Comparison of ENCODE assay signal across 9 cellular contexts in the genomic region with DNA sequence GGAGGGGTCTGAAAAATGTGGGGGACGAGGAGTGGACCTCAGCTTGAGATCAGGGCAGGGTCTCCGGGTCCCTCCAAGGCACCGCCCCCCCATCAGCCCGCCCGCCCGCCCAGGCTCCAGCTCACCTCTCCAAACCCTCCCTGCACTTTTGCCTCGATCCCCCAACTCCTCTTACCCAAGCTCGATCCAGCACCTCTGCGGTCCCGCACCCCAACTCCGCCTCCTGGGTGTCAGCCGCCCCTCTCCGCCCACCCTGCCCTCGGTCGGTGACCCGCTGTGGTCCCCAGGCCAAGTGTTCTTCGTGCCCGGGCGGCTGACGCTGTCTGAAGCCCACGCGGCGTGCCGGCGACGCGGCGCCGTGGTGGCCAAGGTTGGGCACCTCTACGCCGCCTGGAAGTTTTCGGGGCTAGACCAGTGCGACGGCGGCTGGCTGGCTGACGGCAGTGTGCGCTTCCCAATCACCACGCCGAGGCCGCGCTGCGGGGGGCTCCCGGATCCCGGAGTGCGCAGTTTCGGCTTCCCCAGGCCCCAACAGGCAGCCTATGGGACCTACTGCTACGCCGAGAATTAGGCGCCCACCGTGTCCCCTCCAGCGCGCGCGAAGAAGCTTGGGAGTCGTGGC. TPM values are rescaled to one million over a fixed set of nuclear protein-coding genes. Genes with fewer than 3 reads are reported as not detected.
DNase-seq lines count a peak whose midpoint lies in the region; ATAC-seq and TF ChIP-seq lines count a peak whose summit lies in the region.
"Had no signal": no experiment of that assay in that cellular context is flagged by ENCODE, and none has a peak within 500 bp of the region (broad histone marks: within the 10 kb centered on the region; RNA-seq: fewer than 3 reads in every experiment).

No MANE protein-coding gene starts in this region.

- no peak for DNase-seq in Jurkat, Clone E6-1 (ENCODE audit: low read depth, low spot score)
- DNase-seq in neural progenitor cell (ENCODE audit: low spot score) (peak; percentile 34), retina (no peak), NCI-H128 (lab: John Stamatoyannopoulos, UW; ENCODE audit: unreplicated experiment) (no peak), NCI-H2171 (lab: John Stamatoyannopoulos, UW) (no peak)

- no peaks in the 10 kb centered on the region for H3K9me3 ChIP-seq in BLaER1 treated with 17β-estradiol and CSF1 and Interleukin-3, amounts not matched to agents 10 nM and 100 nM (replicated peaks in 1 of 11)
- H3K9me3 ChIP-seq in esophagus (ENCODE audit: control insufficient read depth in 2 of 2, insufficient read depth in 1 of 2, low read depth in 1 of 2, low read length in 1 of 2) (no peaks in the 10 kb centered on the region), neural progenitor cell (ENCODE audit: low read depth) (no peaks in the 10 kb centered on the region)

- H3K27ac Mint-ChIP-seq in neural progenitor cell, result no peak overlapping the region

- peaks cover 40% of the 10 kb centered on the region for H3K27me3 Mint-ChIP-seq in neural progenitor cell (ENCODE audit: insufficient read depth, low read depth)

- peak overlapping the region; percentile 30 for H3K4me3 Mint-ChIP-seq in neural progenitor cell

- TF ChIP-seq CTCF in neural progenitor cell (IDR thresholded peaks at IDR 0.05), result no peak

- WGBS in esophagus, 2 donors, result 2 to 3% methylated on average over 51 to 55 of the region's 55 CpGs

- no peak overlapping the region for H3K27ac ChIP-seq in BLaER1 treated with 17β-estradiol and CSF1 and Interleukin-3, amounts not matched to agents 10 nM and 100 nM
- H3K27ac ChIP-seq in esophagus (ENCODE audit: low read depth in 2 of 2, low read length in 1 of 2) (no peak overlapping the region), neural progenitor cell (no peak overlapping the region)

- H3K9me3 Mint-ChIP-seq in neural progenitor cell, result peaks cover 2% of the 10 kb centered on the region

- H4K20me1 ChIP-seq in BLaER1 treated with 17β-estradiol and CSF1 and Interleukin-3, amounts not matched to agents 10 nM and 100 nM, result peaks cover 0 to 33% (median 19%) of the 10 kb centered on the region in 11 experiments; a peak in 14 of 22 replicates
- H4K20me1 ChIP-seq in neural progenitor cell (ENCODE audit: low read depth), result peaks cover 23% of the 10 kb centered on the region

- H3K36me3 Mint-ChIP-seq in neural progenitor cell, result no peaks in the 10 kb centered on the region

- H3K9ac ChIP-seq in BLaER1 treated with 17β-estradiol and CSF1 and Interleukin-3, amounts not matched to agents 10 nM and 100 nM, result peak overlapping the region in 1 of 11 experiments; percentile 13; a peak in 1 of 22 replicates
- H3K9ac ChIP-seq in neural progenitor cell, result no peak overlapping the region

- peak overlapping the region; percentile 51 to 85 (median 72) for H3K4me2 ChIP-seq in BLaER1 treated with 17β-estradiol and CSF1 and Interleukin-3, amounts not matched to agents 10 nM and 100 nM
- H3K4me2 ChIP-seq in neural progenitor cell, result peak overlapping the region; percentile 80

- peak overlapping the region; percentile 30 to 60 (median 46); a peak in 15 of 20 replicates for H3K4me3 ChIP-seq in BLaER1 treated with 17β-estradiol and CSF1 and Interleukin-3, amounts not matched to agents 10 nM and 100 nM
- H3K4me3 ChIP-seq in Jurkat, Clone E6-1 (ENCODE audit: low read length), result peak overlapping the region; percentile 33; the same call in 1 of the 2 replicates
- H3K4me3 ChIP-seq in esophagus (ENCODE audit: low read depth in 1 of 2, low read length in 2 of 2) (peak overlapping the region; percentile 21 to 24), neural progenitor cell (peak overlapping the region; percentile 43)

- peaks cover 8 to 29% (median 16%) of the 10 kb centered on the region in 10 experiments for H3K4me1 ChIP-seq in BLaER1 treated with 17β-estradiol and CSF1 and Interleukin-3, amounts not matched to agents 10 nM and 100 nM
- H3K4me1 ChIP-seq in esophagus (ENCODE audit: control insufficient read depth in 2 of 2, insufficient read depth in 2 of 2, low read length in 1 of 2) (peaks cover 13 to 18% of the 10 kb centered on the region in 2 donors), neural progenitor cell (peaks cover 8% of the 10 kb centered on the region)

- ATAC-seq in GM21576 (IDR thresholded peaks at IDR 0.05; ENCODE audit: unreplicated experiment), result no peak

- H3K27me3 ChIP-seq in BLaER1 treated with 17β-estradiol and CSF1 and Interleukin-3, amounts not matched to agents 10 nM and 100 nM, result peaks cover 68 to 75% (median 72%) of the 10 kb centered on the region in 11 experiments
- peaks cover 0 to 16% of the 10 kb centered on the region in 2 donors for H3K27me3 ChIP-seq in esophagus (ENCODE audit: control insufficient read depth in 1 of 2, insufficient read depth in 2 of 2, low read length in 2 of 2)
- peaks cover 99% of the 10 kb centered on the region for H3K27me3 ChIP-seq in neural progenitor cell

- H2AFZ ChIP-seq in neural progenitor cell (replicated peaks), result peak overlapping the region; percentile 58

- H3K4me1 Mint-ChIP-seq in neural progenitor cell, result peaks cover 14% of the 10 kb centered on the region

- H3F3A ChIP-seq in neural progenitor cell (ENCODE audit: low read depth), result peaks cover 3% of the 10 kb centered on the region

- H3K36me3 ChIP-seq in BLaER1 treated with 17β-estradiol and CSF1 and Interleukin-3, amounts not matched to agents 10 nM and 100 nM, result no peaks in the 10 kb centered on the region
- H3K36me3 ChIP-seq in esophagus (ENCODE audit: control insufficient read depth in 2 of 2, insufficient read depth in 2 of 2, low read length in 1 of 2) (no peaks in the 10 kb centered on the region), neural progenitor cell (no peaks in the 10 kb centered on the region)

- H3K79me2 ChIP-seq in neural progenitor cell (ENCODE audit: low read depth), result no peaks in the 10 kb centered on the region

RNA-seq across cellular contexts. Expression of gene HAPLN2, which starts 5.7 kb away (rescaled TPM):
- polyA plus RNA-seq in Jurkat, Clone E6-1 (2012; ENCODE audit: insufficient read depth, insufficient read length), result not detected
- polyA plus RNA-seq in esophagus, result under 1 TPM; 0.14 to 0.28 TPM
- 0.65 TPM in 1 of 2 replicates, not detected in the other for total RNA-seq in neural progenitor cell (ENCODE audit: low replicate concordance)
- total RNA-seq: myocyte had no signal

RNA-seq across cellular contexts. Expression of gene BCAN, which starts 17.0 kb away (rescaled TPM):
- not detected for polyA plus RNA-seq in Jurkat, Clone E6-1 (2012; ENCODE audit: insufficient read depth, insufficient read length)
- under 1 TPM; 0.01 to 0.04 TPM for polyA plus RNA-seq in esophagus
- total RNA-seq in neural progenitor cell (ENCODE audit: low replicate concordance), result 0.46 TPM in 1 of 2 replicates, not detected in the other

RNA-seq across cellular contexts. Expression of gene GPATCH4, which starts 23.6 kb away (rescaled TPM):
- 58.7 TPM for polyA plus RNA-seq in Jurkat, Clone E6-1 (2012; ENCODE audit: insufficient read depth, insufficient read length)
- polyA plus RNA-seq in esophagus, result 10 to 100 TPM; 14.3 to 20.8 TPM
- 17.2 and 18.6 TPM in 2 replicates for total RNA-seq in neural progenitor cell (ENCODE audit: low replicate concordance)

RNA-seq across cellular contexts. Expression of gene NAXE, which starts 33.3 kb away (rescaled TPM):
- polyA plus RNA-seq in Jurkat, Clone E6-1 (2012; ENCODE audit: insufficient read depth, insufficient read length), result 170 TPM
- polyA plus RNA-seq in esophagus, result 10 to 100 TPM; 29.9 to 70.9 TPM
- 32.8 and 51.3 TPM in 2 replicates for total RNA-seq in neural progenitor cell (ENCODE audit: low replicate concordance)

RNA-seq across cellular contexts. Expression of gene TTC24, which starts 45.4 kb away (rescaled TPM):
- 9.5 TPM for polyA plus RNA-seq in Jurkat, Clone E6-1 (2012; ENCODE audit: insufficient read depth, insufficient read length)
- polyA plus RNA-seq in esophagus, result under 1 TPM in 1 of 2 donors, not detected in 1; 0.08 TPM
- total RNA-seq in neural progenitor cell (ENCODE audit: low replicate concordance), result not detected in 2 replicates
